Comparison of ENCODE assay signal across 1 cellular context in genomic region chr15:74865316-74865715, GRCh38.
TF ChIP-seq lines count a peak whose summit lies in the region.

No MANE protein-coding gene starts in this region.

TF ChIP-seq in HepG2, 621 proteins besides CTCF, POLR2A, EP300 and RAD21:
- TF ChIP-seq ZNF567 (CRISPR knock-in tag; IDR thresholded peaks at IDR 0.05; ENCODE audit: borderline replicate concordance) (no peak), SNAI1 (CRISPR knock-in tag; IDR thresholded peaks at IDR 0.05; ENCODE audit: borderline replicate concordance) (no peak), DDIT3 (CRISPR knock-in tag; IDR thresholded peaks at IDR 0.05) (no peak), JUND (CRISPR knock-in tag; IDR thresholded peaks at IDR 0.05) (no peak), RXRA (CRISPR knock-in tag; IDR thresholded peaks at IDR 0.05) (no peak), SNAPC5 (CRISPR knock-in tag; IDR thresholded peaks at IDR 0.05; ENCODE audit: borderline replicate concordance) (no peak), MEIS1 (CRISPR knock-in tag; IDR thresholded peaks at IDR 0.05; ENCODE audit: borderline replicate concordance) (no peak), ARNTL (CRISPR knock-in tag; IDR thresholded peaks at IDR 0.05) (no peak), SMYD3 (CRISPR knock-in tag; IDR thresholded peaks at IDR 0.05) (no peak), E2F2 (CRISPR knock-in tag; IDR thresholded peaks at IDR 0.05; ENCODE audit: borderline replicate concordance) (no peak), FOXA1 (IDR thresholded peaks at IDR 0.05) (no peak), FOXA1 (CRISPR knock-in tag; IDR thresholded peaks at IDR 0.05) (no peak), ZNF142 (CRISPR knock-in tag; IDR thresholded peaks at IDR 0.05) (no peak), ELF3 (CRISPR knock-in tag; IDR thresholded peaks at IDR 0.05) (no peak), ZNF326 (CRISPR knock-in tag; IDR thresholded peaks at IDR 0.05; ENCODE audit: borderline replicate concordance) (no peak)
